ENCODE assay signal across 2 cellular contexts in genomic region chr14:28870033-28870564, GRCh38.
TF ChIP-seq lines count a peak whose summit lies in the region.

No MANE protein-coding gene starts in this region.

TF ChIP-seq in H1, 55 proteins besides CTCF, POLR2A, EP300 and RAD21 (continued from another document):
- no peak for TF ChIP-seq GABPA (IDR thresholded peaks at IDR 0.05; ENCODE audit: borderline replicate concordance, insufficient read depth, low read length)
- no peak for TF ChIP-seq RBBP5 (IDR thresholded peaks at IDR 0.05; ENCODE audit: borderline replicate concordance, low read depth, low read length)
- no peak for TF ChIP-seq BCL11A (IDR thresholded peaks at IDR 0.05; ENCODE audit: low read depth in 2 of 2, low read length in 2 of 2)
- no peak for TF ChIP-seq HDAC2 (IDR thresholded peaks at IDR 0.05; ENCODE audit: borderline replicate concordance in 1 of 2, low read depth in 2 of 2, low read length in 2 of 2)
- TF ChIP-seq TAF1 (IDR thresholded peaks at IDR 0.05; ENCODE audit: low read depth, low read length) = no peak
- TF ChIP-seq, protein P1, sequence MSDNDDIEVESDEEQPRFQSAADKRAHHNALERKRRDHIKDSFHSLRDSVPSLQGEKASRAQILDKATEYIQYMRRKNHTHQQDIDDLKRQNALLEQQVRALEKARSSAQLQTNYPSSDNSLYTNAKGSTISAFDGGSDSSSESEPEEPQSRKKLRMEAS (IDR thresholded peaks at IDR 0.05) = no peak
- no peak for TF ChIP-seq SP4 (IDR thresholded peaks at IDR 0.05; ENCODE audit: low read length)
- no peak for TF ChIP-seq TEAD4 (IDR thresholded peaks at IDR 0.05; ENCODE audit: low read depth, low read length)
- no peak for TF ChIP-seq SP1 (IDR thresholded peaks at IDR 0.05; ENCODE audit: low read depth, low read length)
- no peak for TF ChIP-seq GTF2F1 (IDR thresholded peaks at IDR 0.05; ENCODE audit: borderline replicate concordance, low read depth, low read length)
- TF ChIP-seq JUN (IDR thresholded peaks at IDR 0.05; ENCODE audit: low read depth, low read length) = no peak
- TF ChIP-seq MAFK (IDR thresholded peaks at IDR 0.05; ENCODE audit: low read depth, low read length) = no peak
- no peak for TF ChIP-seq PHF8 (conservative IDR thresholded peaks at IDR 0.05; ENCODE audit: low read depth, low read length)

TF ChIP-seq in SK-N-SH, 30 proteins besides CTCF, POLR2A, EP300 and RAD21:
- TF ChIP-seq TEAD4 (IDR thresholded peaks at IDR 0.05; ENCODE audit: borderline replicate concordance, insufficient read depth) (no peak), EZH2phosphoT487 (IDR thresholded peaks at IDR 0.05; ENCODE audit: borderline replicate concordance, low read depth) (no peak), RCOR1 (IDR thresholded peaks at IDR 0.05; ENCODE audit: low read length) (no peak), TAF1 (IDR thresholded peaks at IDR 0.05; ENCODE audit: borderline replicate concordance, low read depth, low read length) (no peak), JUND (IDR thresholded peaks at IDR 0.05) (no peak), ELF1 (IDR thresholded peaks at IDR 0.05) (no peak), POLR2AphosphoS5 (IDR thresholded peaks at IDR 0.05; ENCODE audit: low read depth, low read length) (no peak), IRF3 (IDR thresholded peaks at IDR 0.05; ENCODE audit: low read depth, low read length) (no peak), GATA2 (CRISPR knock-in tag; IDR thresholded peaks at IDR 0.05) (no peak), FOXJ3 (CRISPR knock-in tag; IDR thresholded peaks at IDR 0.05) (no peak), FOSL2 (IDR thresholded peaks at IDR 0.05; ENCODE audit: borderline replicate concordance, low read depth) (no peak), YY1 (IDR thresholded peaks at IDR 0.05; ENCODE audit: low read depth) (no peak), SIN3A (IDR thresholded peaks at IDR 0.05; ENCODE audit: borderline replicate concordance, low read depth, low read length) (no peak), FOXM1 (IDR thresholded peaks at IDR 0.05; ENCODE audit: low read depth) (no peak), GABPA (IDR thresholded peaks at IDR 0.05; ENCODE audit: low read depth) (no peak)
- TF ChIP-seq, protein P2, sequence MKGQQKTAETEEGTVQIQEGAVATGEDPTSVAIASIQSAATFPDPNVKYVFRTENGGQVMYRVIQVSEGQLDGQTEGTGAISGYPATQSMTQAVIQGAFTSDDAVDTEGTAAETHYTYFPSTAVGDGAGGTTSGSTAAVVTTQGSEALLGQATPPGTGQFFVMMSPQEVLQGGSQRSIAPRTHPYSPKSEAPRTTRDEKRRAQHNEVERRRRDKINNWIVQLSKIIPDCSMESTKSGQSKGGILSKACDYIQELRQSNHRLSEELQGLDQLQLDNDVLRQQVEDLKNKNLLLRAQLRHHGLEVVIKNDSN (IDR thresholded peaks at IDR 0.05; ENCODE audit: borderline replicate concordance, low read depth) = no peak
TF ChIP-seq in SK-N-SH: peak in this region for 0.
